In the genomic region with DNA sequence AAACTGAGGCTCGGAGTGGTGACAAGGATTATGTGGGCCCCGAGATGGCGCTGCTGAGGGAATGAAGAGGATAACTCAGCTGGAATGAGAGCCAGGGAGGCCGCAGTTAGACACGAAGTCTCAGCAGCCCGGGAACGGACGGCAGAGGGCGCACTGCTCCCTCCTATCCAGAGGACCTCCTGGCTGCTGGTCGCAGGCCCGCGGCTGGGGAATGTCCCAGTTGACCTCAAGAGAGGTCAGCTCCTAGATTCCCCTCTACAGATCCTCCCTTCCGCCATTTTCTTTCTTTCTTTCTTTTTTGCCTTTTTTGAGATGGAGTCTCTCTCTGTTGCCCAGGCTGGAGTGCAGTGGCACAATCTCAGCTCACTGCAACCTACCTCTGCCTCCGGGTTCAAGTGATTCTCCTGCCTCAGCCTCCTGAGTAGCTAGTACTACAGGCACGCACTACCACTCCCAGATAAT, we compare ENCODE assay signal across 1 cellular context.
TF ChIP-seq lines count a peak whose summit lies in the region.

No MANE protein-coding gene starts in this region.

TF ChIP-seq in H1, 55 proteins besides CTCF, POLR2A, EP300 and RAD21:
- TF ChIP-seq, protein P1, sequence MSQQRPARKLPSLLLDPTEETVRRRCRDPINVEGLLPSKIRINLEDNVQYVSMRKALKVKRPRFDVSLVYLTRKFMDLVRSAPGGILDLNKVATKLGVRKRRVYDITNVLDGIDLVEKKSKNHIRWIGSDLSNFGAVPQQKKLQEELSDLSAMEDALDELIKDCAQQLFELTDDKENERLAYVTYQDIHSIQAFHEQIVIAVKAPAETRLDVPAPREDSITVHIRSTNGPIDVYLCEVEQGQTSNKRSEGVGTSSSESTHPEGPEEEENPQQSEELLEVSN (IDR thresholded peaks at IDR 0.05) = peak; percentile 23; the same call in 1 of the 2 replicates
- TF ChIP-seq HDAC2 (IDR thresholded peaks at IDR 0.05; ENCODE audit: borderline replicate concordance in 1 of 2, low read depth in 2 of 2, low read length in 2 of 2) (peak in 1 of 2 experiments; percentile 51; a peak in 1 of 4 replicates), ATF2 (IDR thresholded peaks at IDR 0.05; ENCODE audit: low read length) (no peak), JUN (IDR thresholded peaks at IDR 0.05; ENCODE audit: low read depth, low read length) (no peak), MAX (IDR thresholded peaks at IDR 0.05) (peak; percentile 60; the same call in 1 of the 2 replicates), RXRA (IDR thresholded peaks at IDR 0.05; ENCODE audit: insufficient read depth, low read depth, low read length) (peak; percentile 78; the same call in 1 of the 2 replicates), RFX5 (IDR thresholded peaks at IDR 0.05; ENCODE audit: borderline replicate concordance, low read depth, low read length) (peak; percentile 42; the same call in 1 of the 2 replicates), CHD2 (IDR thresholded peaks at IDR 0.05; ENCODE audit: low read length) (peak; percentile 66), SIRT6 (IDR thresholded peaks at IDR 0.05; ENCODE audit: low read length) (no peak), GABPA (IDR thresholded peaks at IDR 0.05; ENCODE audit: borderline replicate concordance, insufficient read depth, low read length) (no peak), TAF7 (optimal IDR thresholded peaks at IDR 0.05; ENCODE audit: borderline replicate concordance, low read depth, low read length) (no peak), CREB1 (IDR thresholded peaks at IDR 0.05) (peak; percentile 57; the same call in 1 of the 2 replicates), TEAD4 (IDR thresholded peaks at IDR 0.05; ENCODE audit: low read depth, low read length) (peak; percentile 64; the same call in 1 of the 2 replicates), SRF (IDR thresholded peaks at IDR 0.05; ENCODE audit: low read depth, low read length) (peak; percentile 18; the same call in 1 of the 2 replicates), PHF8 (conservative IDR thresholded peaks at IDR 0.05; ENCODE audit: low read depth, low read length) (no peak), YY1 (IDR thresholded peaks at IDR 0.05; ENCODE audit: low read depth, low read length) (peak; percentile 87), SIN3A (conservative IDR thresholded peaks at IDR 0.05 in 1 of 2, IDR thresholded peaks at IDR 0.05 in 1 of 2; ENCODE audit: low read depth in 1 of 2, low read length in 2 of 2) (peak in 1 of 2 experiments; percentile 58; a peak in 1 of 4 replicates), TCF12 (IDR thresholded peaks at IDR 0.05; ENCODE audit: low read depth, low read length) (0 out of 2 replicates have a peak, but pooled peaks have one; percentile 24), GTF2F1 (IDR thresholded peaks at IDR 0.05; ENCODE audit: borderline replicate concordance, low read depth, low read length) (no peak), NANOG (IDR thresholded peaks at IDR 0.05; ENCODE audit: insufficient read depth, low read depth, low read length, poor library complexity, severe bottlenecking) (peak; percentile 44), KDM1A (IDR thresholded peaks at IDR 0.05; ENCODE audit: borderline replicate concordance, low read length) (peak; percentile 86), JUND (IDR thresholded peaks at IDR 0.05; ENCODE audit: low read length) (peak; percentile 42; the same call in 1 of the 2 replicates)
- TF ChIP-seq, protein P2, sequence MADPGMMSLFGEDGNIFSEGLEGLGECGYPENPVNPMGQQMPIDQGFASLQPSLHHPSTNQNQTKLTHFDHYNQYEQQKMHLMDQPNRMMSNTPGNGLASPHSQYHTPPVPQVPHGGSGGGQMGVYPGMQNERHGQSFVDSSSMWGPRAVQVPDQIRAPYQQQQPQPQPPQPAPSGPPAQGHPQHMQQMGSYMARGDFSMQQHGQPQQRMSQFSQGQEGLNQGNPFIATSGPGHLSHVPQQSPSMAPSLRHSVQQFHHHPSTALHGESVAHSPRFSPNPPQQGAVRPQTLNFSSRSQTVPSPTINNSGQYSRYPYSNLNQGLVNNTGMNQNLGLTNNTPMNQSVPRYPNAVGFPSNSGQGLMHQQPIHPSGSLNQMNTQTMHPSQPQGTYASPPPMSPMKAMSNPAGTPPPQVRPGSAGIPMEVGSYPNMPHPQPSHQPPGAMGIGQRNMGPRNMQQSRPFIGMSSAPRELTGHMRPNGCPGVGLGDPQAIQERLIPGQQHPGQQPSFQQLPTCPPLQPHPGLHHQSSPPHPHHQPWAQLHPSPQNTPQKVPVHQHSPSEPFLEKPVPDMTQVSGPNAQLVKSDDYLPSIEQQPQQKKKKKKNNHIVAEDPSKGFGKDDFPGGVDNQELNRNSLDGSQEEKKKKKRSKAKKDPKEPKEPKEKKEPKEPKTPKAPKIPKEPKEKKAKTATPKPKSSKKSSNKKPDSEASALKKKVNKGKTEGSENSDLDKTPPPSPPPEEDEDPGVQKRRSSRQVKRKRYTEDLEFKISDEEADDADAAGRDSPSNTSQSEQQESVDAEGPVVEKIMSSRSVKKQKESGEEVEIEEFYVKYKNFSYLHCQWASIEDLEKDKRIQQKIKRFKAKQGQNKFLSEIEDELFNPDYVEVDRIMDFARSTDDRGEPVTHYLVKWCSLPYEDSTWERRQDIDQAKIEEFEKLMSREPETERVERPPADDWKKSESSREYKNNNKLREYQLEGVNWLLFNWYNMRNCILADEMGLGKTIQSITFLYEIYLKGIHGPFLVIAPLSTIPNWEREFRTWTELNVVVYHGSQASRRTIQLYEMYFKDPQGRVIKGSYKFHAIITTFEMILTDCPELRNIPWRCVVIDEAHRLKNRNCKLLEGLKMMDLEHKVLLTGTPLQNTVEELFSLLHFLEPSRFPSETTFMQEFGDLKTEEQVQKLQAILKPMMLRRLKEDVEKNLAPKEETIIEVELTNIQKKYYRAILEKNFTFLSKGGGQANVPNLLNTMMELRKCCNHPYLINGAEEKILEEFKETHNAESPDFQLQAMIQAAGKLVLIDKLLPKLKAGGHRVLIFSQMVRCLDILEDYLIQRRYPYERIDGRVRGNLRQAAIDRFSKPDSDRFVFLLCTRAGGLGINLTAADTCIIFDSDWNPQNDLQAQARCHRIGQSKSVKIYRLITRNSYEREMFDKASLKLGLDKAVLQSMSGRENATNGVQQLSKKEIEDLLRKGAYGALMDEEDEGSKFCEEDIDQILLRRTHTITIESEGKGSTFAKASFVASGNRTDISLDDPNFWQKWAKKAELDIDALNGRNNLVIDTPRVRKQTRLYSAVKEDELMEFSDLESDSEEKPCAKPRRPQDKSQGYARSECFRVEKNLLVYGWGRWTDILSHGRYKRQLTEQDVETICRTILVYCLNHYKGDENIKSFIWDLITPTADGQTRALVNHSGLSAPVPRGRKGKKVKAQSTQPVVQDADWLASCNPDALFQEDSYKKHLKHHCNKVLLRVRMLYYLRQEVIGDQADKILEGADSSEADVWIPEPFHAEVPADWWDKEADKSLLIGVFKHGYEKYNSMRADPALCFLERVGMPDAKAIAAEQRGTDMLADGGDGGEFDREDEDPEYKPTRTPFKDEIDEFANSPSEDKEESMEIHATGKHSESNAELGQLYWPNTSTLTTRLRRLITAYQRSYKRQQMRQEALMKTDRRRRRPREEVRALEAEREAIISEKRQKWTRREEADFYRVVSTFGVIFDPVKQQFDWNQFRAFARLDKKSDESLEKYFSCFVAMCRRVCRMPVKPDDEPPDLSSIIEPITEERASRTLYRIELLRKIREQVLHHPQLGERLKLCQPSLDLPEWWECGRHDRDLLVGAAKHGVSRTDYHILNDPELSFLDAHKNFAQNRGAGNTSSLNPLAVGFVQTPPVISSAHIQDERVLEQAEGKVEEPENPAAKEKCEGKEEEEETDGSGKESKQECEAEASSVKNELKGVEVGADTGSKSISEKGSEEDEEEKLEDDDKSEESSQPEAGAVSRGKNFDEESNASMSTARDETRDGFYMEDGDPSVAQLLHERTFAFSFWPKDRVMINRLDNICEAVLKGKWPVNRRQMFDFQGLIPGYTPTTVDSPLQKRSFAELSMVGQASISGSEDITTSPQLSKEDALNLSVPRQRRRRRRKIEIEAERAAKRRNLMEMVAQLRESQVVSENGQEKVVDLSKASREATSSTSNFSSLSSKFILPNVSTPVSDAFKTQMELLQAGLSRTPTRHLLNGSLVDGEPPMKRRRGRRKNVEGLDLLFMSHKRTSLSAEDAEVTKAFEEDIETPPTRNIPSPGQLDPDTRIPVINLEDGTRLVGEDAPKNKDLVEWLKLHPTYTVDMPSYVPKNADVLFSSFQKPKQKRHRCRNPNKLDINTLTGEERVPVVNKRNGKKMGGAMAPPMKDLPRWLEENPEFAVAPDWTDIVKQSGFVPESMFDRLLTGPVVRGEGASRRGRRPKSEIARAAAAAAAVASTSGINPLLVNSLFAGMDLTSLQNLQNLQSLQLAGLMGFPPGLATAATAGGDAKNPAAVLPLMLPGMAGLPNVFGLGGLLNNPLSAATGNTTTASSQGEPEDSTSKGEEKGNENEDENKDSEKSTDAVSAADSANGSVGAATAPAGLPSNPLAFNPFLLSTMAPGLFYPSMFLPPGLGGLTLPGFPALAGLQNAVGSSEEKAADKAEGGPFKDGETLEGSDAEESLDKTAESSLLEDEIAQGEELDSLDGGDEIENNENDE (IDR thresholded peaks at IDR 0.05; ENCODE audit: insufficient replicate concordance, low read length) = no peak
